ENCODE assay signal across 1 cellular context in the genomic region with DNA sequence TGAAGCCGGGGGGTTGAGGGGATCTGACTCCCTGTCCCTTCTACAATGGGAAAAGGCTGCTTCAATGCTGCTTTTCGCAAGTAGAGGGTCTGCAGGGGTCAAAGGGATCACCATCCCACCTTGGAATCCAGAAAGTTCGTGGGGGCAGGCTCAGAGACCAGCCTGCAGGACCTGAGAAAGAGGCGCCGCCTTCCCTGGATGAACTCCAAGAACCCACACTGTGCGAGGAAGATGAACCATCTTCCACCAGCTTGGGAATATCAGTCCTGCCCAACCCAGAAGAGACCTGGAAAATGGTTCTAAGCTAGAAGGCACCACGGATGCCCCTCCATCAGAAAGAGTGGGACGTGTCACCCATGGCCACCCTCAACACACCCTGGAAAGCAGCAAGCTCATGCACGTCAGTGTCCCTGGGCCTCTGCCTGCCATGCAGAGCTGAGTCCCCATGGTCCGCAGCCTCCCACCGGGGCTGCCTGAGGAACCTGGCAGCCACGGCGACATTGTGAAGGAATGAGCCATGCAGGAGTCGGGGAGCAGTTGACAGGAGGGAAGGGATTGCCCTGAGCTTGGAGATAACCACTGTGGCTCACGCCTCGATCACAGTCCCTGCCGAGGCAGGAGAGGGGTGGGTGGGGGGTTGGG.
TF ChIP-seq lines count a peak whose summit lies in the region.

No MANE protein-coding gene starts in this region.

TF ChIP-seq in A549, 52 proteins besides CTCF, POLR2A, EP300 and RAD21 (continued from another document):
- TF ChIP-seq PHF8 (IDR thresholded peaks at IDR 0.05; ENCODE audit: borderline replicate concordance, low read depth), result no peak
- no peak for TF ChIP-seq CHD2 (IDR thresholded peaks at IDR 0.05; ENCODE audit: low read length, partially characterized antibody)
- no peak for TF ChIP-seq ZC3H11A (IDR thresholded peaks at IDR 0.05)
- TF ChIP-seq RCOR1 (IDR thresholded peaks at IDR 0.05; ENCODE audit: low read depth, low read length), result no peak
- no peak for TF ChIP-seq KDM1A (IDR thresholded peaks at IDR 0.05; ENCODE audit: low read depth)
- no peak for TF ChIP-seq EHMT2 (IDR thresholded peaks at IDR 0.05; ENCODE audit: low read depth)
- no peak for TF ChIP-seq CBX2 (IDR thresholded peaks at IDR 0.05; ENCODE audit: borderline replicate concordance, low read depth)
TF ChIP-seq in A549: peak in this region for 0.
